In genomic region chr5:53554444-53554843, GRCh38 we compare ENCODE assay signal across 31 cellular contexts. TPM values are rescaled to one million over a fixed set of nuclear protein-coding genes. Genes with fewer than 3 reads are reported as not detected.
DNase-seq lines count a peak whose midpoint lies in the region; ATAC-seq, FAIRE-seq and TF ChIP-seq lines count a peak whose summit lies in the region.
"Had no signal": no experiment of that assay in that cellular context is flagged by ENCODE, and none has a peak within 500 bp of the region (broad histone marks: within the 10 kb centered on the region; RNA-seq: fewer than 3 reads in every experiment).

No MANE protein-coding gene starts in this region.

- H3K79me2 ChIP-seq in K562 (ENCODE audit: control insufficient read depth, insufficient read depth, low read length), result no peaks in the 10 kb centered on the region

- no peak overlapping the region for H2AFZ ChIP-seq in K562 (ENCODE audit: low read depth, low read length)

- no peak for ATAC-seq in K562
- ATAC-seq in HG02870 (IDR thresholded peaks at IDR 0.05; ENCODE audit: unreplicated experiment), result no peak
- ATAC-seq: A549; CD8-positive, alpha-beta T cell had no signal

- CTCF ChIA-PET in K562 (lab: Yijun Ruan, JAX; ENCODE audit: low intra/inter-chr PET ratio), result no interaction called here

- TF ChIP-seq EP300 in K562 (IDR thresholded peaks at IDR 0.05; ENCODE audit: low read length), result no peak

- H3K9ac ChIP-seq in K562 (ENCODE audit: insufficient read depth in 1 of 2, low read depth in 2 of 2, low read length in 2 of 2), result no peak overlapping the region
- H3K9ac ChIP-seq: BLaER1; BLaER1 treated with 17β-estradiol and CSF1 and Interleukin-3, amounts not matched to agents 10 nM and 100 nM had no signal

- no peaks in the 10 kb centered on the region for H3K27me3 ChIP-seq in K562 (ENCODE audit: control insufficient read depth in 2 of 2, insufficient read depth in 2 of 2, low read length in 2 of 2)
- H3K27me3 ChIP-seq: BE2C; BLaER1; BLaER1 treated with 17β-estradiol and CSF1 and Interleukin-3, amounts not matched to agents 10 nM and 100 nM had no signal

- TF ChIP-seq RAD21 in K562 (CRISPR knock-in tag; conservative IDR thresholded peaks at IDR 0.05 in 1 of 2, IDR thresholded peaks at IDR 0.05 in 1 of 2), result no peak

- H4K20me1 ChIP-seq in K562 (replicated peaks; ENCODE audit: control insufficient read depth, insufficient read depth, low read length), result no peaks in the 10 kb centered on the region
- H4K20me1 ChIP-seq: BLaER1; BLaER1 treated with 17β-estradiol and CSF1 and Interleukin-3, amounts not matched to agents 10 nM and 100 nM had no signal

- H3K9me1 ChIP-seq in K562 (ENCODE audit: control insufficient read depth, insufficient read depth, low read length), result no peaks in the 10 kb centered on the region

- DNase-seq in CMK (ENCODE audit: low read depth), result peak; percentile 33
- peak; percentile 22 to 33 (median 23) for DNase-seq in K562 (ENCODE audit: extremely low read depth in 1 of 4, low spot score in 3 of 4)
- DNase-seq in NOMO-1 treated with dmso at 0.1 percent for 144 hours (lab: John Stamatoyannopoulos, UW; ENCODE audit: unreplicated experiment), result no peak
- DNase-seq: 8988T; ACHN; AML-193; BE2C; C1 segment of cervical spinal cord; Caco-2; Calu3; CD4-positive, alpha-beta memory T cell; CD4-positive, alpha-beta T cell; CD4-positive, CD25-positive, alpha-beta regulatory T cell; CD8-positive, alpha-beta memory T cell; CD8-positive, alpha-beta T cell; COR-L47; DMS 273 treated with DMSO at 0.1 percent for 48 hours; DMS153; DMS53; DMS79; DMS79 treated with DMSO at 0.1 percent for 48 hours; DND-41; EL had no signal

- no TSS peak for BruUV-seq in K562 (replicated peaks; lab: Mats Ljungman, UMichigan)

- peaks cover 0 to 20% of the 10 kb centered on the region in 2 experiments; a peak in 3 of 5 replicates for H3K4me1 ChIP-seq in K562 (replicated peaks in 1 of 2; ENCODE audit: control insufficient read depth in 2 of 2, insufficient read depth in 2 of 2, low read length in 2 of 2)
- H3K4me1 ChIP-seq: A549, BE2C, BLaER1 had no signal

- POLR2A ChIA-PET in K562 (lab: Yijun Ruan, JAX), result no interaction called here

- no peak overlapping the region for H3K4me2 ChIP-seq in K562 (ENCODE audit: insufficient read depth, low read length)
- H3K4me2 ChIP-seq: A549; BLaER1; BLaER1 treated with 17β-estradiol and CSF1 and Interleukin-3, amounts not matched to agents 10 nM and 100 nM had no signal

- TF ChIP-seq CTCF in K562 (IDR thresholded peaks at IDR 0.05 in 2 of 3, conservative IDR thresholded peaks at IDR 0.05 in 1 of 3; ENCODE audit: insufficient read depth in 2 of 3, low read depth in 1 of 3, low read length in 3 of 3), result no peak

- TF ChIP-seq POLR2A in K562 (conservative IDR thresholded peaks at IDR 0.05), result no peak

- in situ Hi-C loops in K562 (cut with MboI), result no loop called here

- intact Hi-C loops in K562 (cut with micrococcal nuclease), result no loop called here

- no peaks in the 10 kb centered on the region for H3K36me3 ChIP-seq in K562 (ENCODE audit: control insufficient read depth, insufficient read depth, low read length)
- H3K36me3 ChIP-seq: BE2C; BLaER1; BLaER1 treated with 17β-estradiol and CSF1 and Interleukin-3, amounts not matched to agents 10 nM and 100 nM had no signal

- peaks cover 6% of the 10 kb centered on the region for H3K9me3 ChIP-seq in K562 (replicated peaks; ENCODE audit: control insufficient read depth, insufficient read depth, low read depth, low read length)

- FAIRE-seq in K562 (lab: Jason Lieb, UNC), result no peak
- FAIRE-seq: A204.1, A549, D721Med had no signal

- no peak overlapping the region for H3K4me3 ChIP-seq in K562
- H3K4me3 ChIP-seq: A549; BLaER1; BLaER1 treated with 17β-estradiol and CSF1 and Interleukin-3, amounts not matched to agents 10 nM and 100 nM had no signal

- no peak overlapping the region for H3K27ac ChIP-seq in K562 (ENCODE audit: extremely low read depth, low read depth, low read length)
- H3K27ac ChIP-seq: 22Rv1; A549; BLaER1; BLaER1 treated with 17β-estradiol and CSF1 and Interleukin-3, amounts not matched to agents 10 nM and 100 nM; C4-2B had no signal

- 0% methylated on average over 3 of the region's 3 CpGs for WGBS in K562 (ENCODE audit: insufficient coverage, low coverage, missing lambda C conversion rate)

TF ChIP-seq in K562, 482 proteins besides CTCF, POLR2A, EP300 and RAD21 (continues in another document):
- TF ChIP-seq HOMEZ (CRISPR knock-in tag; IDR thresholded peaks at IDR 0.05) (no peak), PURB (CRISPR knock-in tag; IDR thresholded peaks at IDR 0.05; ENCODE audit: low read depth) (no peak), SMAD2 (IDR thresholded peaks at IDR 0.05; ENCODE audit: low read depth, low read length) (no peak), ZBTB9 (CRISPR knock-in tag; IDR thresholded peaks at IDR 0.05) (no peak), HNRNPUL1 (IDR thresholded peaks at IDR 0.05; ENCODE audit: low read length) (no peak), XRCC4 (IDR thresholded peaks at IDR 0.05; ENCODE audit: extremely low read depth, insufficient read depth, insufficient read length) (no peak), ADNP (tag; IDR thresholded peaks at IDR 0.05) (0 out of 2 replicates have a peak, but pooled peaks have one; percentile 35), ZNF232 (CRISPR knock-in tag; IDR thresholded peaks at IDR 0.05) (no peak), ZNF175 (CRISPR knock-in tag; IDR thresholded peaks at IDR 0.05; ENCODE audit: low read depth) (no peak), ZNF695 (CRISPR knock-in tag; IDR thresholded peaks at IDR 0.05) (no peak), ZNF146 (CRISPR knock-in tag; IDR thresholded peaks at IDR 0.05; ENCODE audit: unreplicated experiment) (no peak), MCM7 (IDR thresholded peaks at IDR 0.05) (no peak), FOXA1 (IDR thresholded peaks at IDR 0.05; ENCODE audit: borderline replicate concordance) (no peak), RBM34 (IDR thresholded peaks at IDR 0.05; ENCODE audit: borderline replicate concordance, insufficient read depth, low read length) (no peak), CBFA2T3 (IDR thresholded peaks at IDR 0.05) (peak; percentile 83), MAFG (tag; conservative IDR thresholded peaks at IDR 0.05) (no peak), FOXP4 (CRISPR knock-in tag; IDR thresholded peaks at IDR 0.05; ENCODE audit: borderline replicate concordance) (no peak), SMARCE1 (IDR thresholded peaks at IDR 0.05) (peak; percentile 66)

RNA-seq across cellular contexts. Expression of gene NDUFS4, which starts 6.0 kb away (rescaled TPM):
- 6.0 and 20.9 TPM in 2 replicates for total RNA-seq in K562 (2011; cell fraction: chromatin; rRNA removed; ENCODE audit: low replicate concordance)
- 10.1 and 11.5 TPM in 2 replicates for total RNA-seq in K562 (2011; cell fraction: nucleolus; rRNA removed)
- 16.7 and 19.2 TPM in 2 replicates for total RNA-seq in K562 (2011; cell fraction: nucleoplasm; rRNA removed)
- total RNA-seq in K562 (2014; rRNA removed), result 68.7 and 84.2 TPM in 2 replicates
- total RNA-seq in K562 (2014; rRNA removed; fragmentation: Illumina TruSeq; extraction: Trizol), result 122 and 132 TPM in 2 replicates
- total RNA-seq in K562 (2015; rRNA removed; fragmentation: Illumina TruSeq; extraction: Trizol), result 104 and 113 TPM in 2 replicates
- 70.3 and 74.1 TPM in 2 replicates for total RNA-seq in K562 (2021)
- 114 and 140 TPM in 2 replicates for polyA plus RNA-seq in K562 (2011; rRNA removed)
- 31.7 and 69.4 TPM in 2 replicates for polyA plus RNA-seq in K562 (2011; cell fraction: cytosol; rRNA removed)
- polyA plus RNA-seq in K562 (2011; cell fraction: nucleus; rRNA removed), result 24.8 and 45.9 TPM in 2 replicates
- 71.3 and 83.7 TPM in 2 replicates for polyA plus RNA-seq in K562 (2012)
- polyA plus RNA-seq in K562 (2014; fragmentation: Illumina TruSeq; extraction: Trizol), result 72.2 and 84.3 TPM in 2 replicates
- 100 to 1,000 TPM; 292 to 313 TPM for polyA plus RNA-seq in K562 (2014; fragmentation: Nextera tagmentation; extraction: Ambion mirVana)
- 84.0 and 90.3 TPM in 2 replicates for polyA plus RNA-seq in K562 (2014; rRNA removed)
- 51.4 and 55.1 TPM in 2 replicates for polyA minus RNA-seq in K562 (2011; rRNA and poly(A)+ RNA removed)
- 9.9 and 20.3 TPM in 2 replicates for polyA minus RNA-seq in K562 (2011; cell fraction: cytosol; rRNA and poly(A)+ RNA removed)
- polyA minus RNA-seq in K562 (2011; cell fraction: nucleus; rRNA and poly(A)+ RNA removed), result 15.3 and 22.3 TPM in 2 replicates
